Comparison of ENCODE assay signal across 16 cellular contexts in the genomic region with DNA sequence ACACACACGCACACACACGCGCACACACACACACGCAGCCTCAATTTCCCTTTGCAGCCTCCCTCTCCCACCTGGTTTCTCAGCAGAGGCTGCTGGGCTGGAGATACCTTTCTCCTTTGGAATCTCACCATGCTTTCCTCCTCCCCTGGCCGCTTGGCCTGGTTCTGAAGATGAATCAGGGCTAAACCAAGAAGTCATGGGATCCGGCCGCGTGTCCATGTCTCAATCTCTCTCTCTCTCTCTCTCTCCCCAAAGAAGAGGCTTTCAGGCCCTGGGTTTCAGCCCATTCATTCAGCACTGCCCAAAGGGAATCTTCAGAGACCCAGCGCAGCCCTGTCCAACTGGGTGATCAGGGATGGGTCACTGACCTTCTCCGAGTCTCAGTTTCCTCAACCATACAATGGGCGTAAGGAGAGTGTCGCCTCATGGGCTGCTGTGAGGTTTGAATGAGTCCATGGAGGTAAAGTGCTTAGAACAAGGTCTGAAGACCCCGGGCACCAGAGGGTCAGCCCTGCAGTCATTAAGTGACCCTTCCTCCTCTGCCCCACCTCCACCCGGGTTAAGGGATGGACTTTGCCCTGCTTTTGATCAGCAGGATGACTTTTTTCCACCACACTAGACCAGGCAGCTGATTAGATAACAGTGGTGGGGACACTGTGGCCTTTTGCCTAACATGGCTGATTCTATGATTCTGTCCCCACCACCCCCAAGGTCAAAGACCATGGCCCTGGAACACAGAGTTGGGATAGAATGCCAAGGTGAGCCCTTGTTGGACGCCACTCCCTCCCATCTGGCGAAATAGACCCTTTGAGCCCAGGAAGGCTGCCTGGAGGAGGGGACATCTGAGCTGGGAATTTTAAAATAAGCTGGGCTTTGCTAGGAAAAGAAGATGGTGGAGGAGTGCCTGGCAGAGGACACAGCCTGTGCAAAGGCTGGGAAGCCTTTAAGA.
"Had no signal": no experiment of that assay in that cellular context is flagged by ENCODE, and none has a peak within 500 bp of the region (broad histone marks: within the 10 kb centered on the region; RNA-seq: fewer than 3 reads in every experiment).

No MANE protein-coding gene starts in this region.

- H3K9me3 ChIP-seq: gastroesophageal sphincter, heart right ventricle, transverse colon had no signal

- ATAC-seq: activated naive CD8-positive, alpha-beta T cell treated with anti-CD3 and anti-CD28 coated beads, Interleukin-2, amount 50 U/mL, for 24 hours; gastroesophageal sphincter; left cardiac atrium; stimulated activated naive CD8-positive, alpha-beta T cell treated with anti-CD3 and anti-CD28 coated beads, Interleukin-15, Interleukin-2, amounts not matched to agents 100 U/mL and 50 U/mL, for 24 hours had no signal

- H3K4me3 ChIP-seq: gastroesophageal sphincter, heart right ventricle, neural progenitor cell, transverse colon had no signal

- H3K36me3 ChIP-seq: neural progenitor cell, transverse colon had no signal

- H3K27me3 ChIP-seq: gastroesophageal sphincter, heart right ventricle, neural progenitor cell, transverse colon had no signal

- H3K4me1 Mint-ChIP-seq: activated naive CD8-positive, alpha-beta T cell treated with anti-CD3 and anti-CD28 coated beads, Interleukin-2, amount 50 U/mL, for 24 hours had no signal

- H3K9me3 Mint-ChIP-seq: activated naive CD8-positive, alpha-beta T cell treated with anti-CD3 and anti-CD28 coated beads, Interleukin-2, amount 50 U/mL, for 24 hours; activated T-helper 1 cell treated with anti-CD3 and anti-CD28 coated beads, Interleukin-12 subunit alpha, Interleukin-12 subunit beta, Interleukin-2, Interleukin-4 antibody, amounts not matched to agents 30 ng/mL and 10 ng/mL and 1 ng/mL, durations not matched to agents 14 hours and 24 hours and 36 hours; neural progenitor cell; T-helper 2 cell treated with Interferon-gamma antibody and Interleukin-4, amounts not matched to agents 5 μg/mL and 100 μg/mL, for 36 hours had no signal

- H3K27me3 Mint-ChIP-seq: activated naive CD8-positive, alpha-beta T cell treated with anti-CD3 and anti-CD28 coated beads, Interleukin-2, amount 50 U/mL, for 24 hours had no signal

- H3K27ac Mint-ChIP-seq: activated naive CD8-positive, alpha-beta T cell treated with anti-CD3 and anti-CD28 coated beads, Interleukin-2, amount 50 U/mL, for 24 hours; activated T-helper 1 cell treated with anti-CD3 and anti-CD28 coated beads, Interleukin-12 subunit alpha, Interleukin-12 subunit beta, Interleukin-2, Interleukin-4 antibody, amounts not matched to agents 30 ng/mL and 10 ng/mL and 1 ng/mL, durations not matched to agents 14 hours and 24 hours and 36 hours; neural progenitor cell; T-helper 2 cell treated with Interferon-gamma antibody and Interleukin-4, amounts not matched to agents 5 μg/mL and 100 μg/mL, for 36 hours had no signal

- H3K4me2 ChIP-seq: neural progenitor cell had no signal

- H3K9ac ChIP-seq: neural progenitor cell, parathyroid adenoma had no signal

- H3K27ac ChIP-seq: gastroesophageal sphincter, heart right ventricle, neural progenitor cell, parathyroid adenoma, transverse colon had no signal

- DNase-seq: activated naive CD4-positive, alpha-beta T cell; activated naive CD8-positive, alpha-beta T cell treated with anti-CD3 and anti-CD28 coated beads, Interleukin-2, amount 50 U/mL, for 24 hours; dermis blood vessel endothelial cell; erythroblast; heart right ventricle; left cardiac atrium; mammary epithelial cell; stimulated activated CD4-positive, alpha-beta T cell treated with anti-CD3 and anti-CD28 coated beads, Interleukin-15, amount 100 ng/mL, for 24 hours; stimulated activated naive CD8-positive, alpha-beta T cell treated with anti-CD3 and anti-CD28 coated beads, Interleukin-15, Interleukin-2, amounts not matched to agents 100 U/mL and 50 U/mL, for 24 hours; SW 1271; transverse colon had no signal

- H3K4me3 Mint-ChIP-seq: activated naive CD8-positive, alpha-beta T cell treated with anti-CD3 and anti-CD28 coated beads, Interleukin-2, amount 50 U/mL, for 24 hours; activated T-helper 1 cell treated with anti-CD3 and anti-CD28 coated beads, Interleukin-12 subunit alpha, Interleukin-12 subunit beta, Interleukin-2, Interleukin-4 antibody, amounts not matched to agents 30 ng/mL and 10 ng/mL and 1 ng/mL, durations not matched to agents 14 hours and 24 hours and 36 hours; neural progenitor cell; T-helper 2 cell treated with Interferon-gamma antibody and Interleukin-4, amounts not matched to agents 5 μg/mL and 100 μg/mL, for 36 hours had no signal

- H3K4me1 ChIP-seq: gastroesophageal sphincter, heart right ventricle, neural progenitor cell, parathyroid adenoma, transverse colon had no signal
